ENCODE assay signal across 16 cellular contexts in the genomic region with DNA sequence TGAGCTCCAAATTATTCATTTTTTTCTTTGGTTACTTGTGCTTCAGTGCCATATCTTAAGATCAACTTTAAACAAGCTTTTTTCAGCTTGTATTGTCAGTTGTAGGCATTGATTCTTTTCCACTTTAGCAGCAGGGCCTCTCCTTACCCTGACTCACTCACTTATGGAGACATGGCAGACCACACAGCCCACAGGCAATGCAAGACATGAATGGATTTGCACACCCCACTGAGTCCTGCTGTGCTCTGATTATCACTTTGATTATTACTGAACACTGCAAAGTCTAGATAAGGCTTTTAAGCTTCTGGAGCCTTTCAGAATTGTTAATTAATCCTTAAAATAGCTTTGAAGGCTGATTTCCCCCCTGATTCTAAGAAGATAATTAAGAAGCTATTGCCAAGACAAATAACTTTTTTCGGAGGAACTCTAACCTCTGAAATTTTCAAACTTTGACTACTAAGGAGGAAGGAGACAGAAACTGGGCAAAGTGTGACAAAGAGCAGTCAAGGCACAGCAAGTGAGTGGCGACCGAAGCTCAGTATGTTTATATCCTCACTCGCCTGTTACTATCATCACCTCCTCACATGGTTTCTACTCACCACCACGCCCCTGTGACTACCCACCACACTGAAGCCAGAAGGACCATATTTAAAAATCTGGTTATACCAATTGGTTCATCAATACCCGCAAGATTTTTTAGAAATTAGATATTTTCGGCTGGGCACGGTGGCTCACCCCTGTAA. TPM values are rescaled to one million over a fixed set of nuclear protein-coding genes. Genes with fewer than 3 reads are reported as not detected.
DNase-seq lines count a peak whose midpoint lies in the region; ATAC-seq and TF ChIP-seq lines count a peak whose summit lies in the region.
"Had no signal": no experiment of that assay in that cellular context is flagged by ENCODE, and none has a peak within 500 bp of the region (broad histone marks: within the 10 kb centered on the region; RNA-seq: fewer than 3 reads in every experiment).

No MANE protein-coding gene starts in this region.

- WGBS in upper lobe of left lung, 2 donors, result 94% methylated on average over 8 of the region's 8 CpGs

- peak; percentile 56 for DNase-seq in Jurkat, Clone E6-1 (ENCODE audit: low read depth, low spot score)
- DNase-seq in astrocyte of the hippocampus (ENCODE audit: low read depth, low spot score) (peak; percentile 86), skeletal muscle cell (ENCODE audit: low read depth) (peak; percentile 1), upper lobe of left lung (no peak), GM20000 (ENCODE audit: low spot score) (no peak), iPS-NIHi11 (ENCODE audit: low spot score) (no peak)
- DNase-seq in activated T-helper 1 cell treated with anti-CD3 and anti-CD28 coated beads, Interleukin-12 subunit alpha, Interleukin-12 subunit beta, Interleukin-2, Interleukin-4 antibody, amounts not matched to agents 30 ng/mL and 10 ng/mL and 1 ng/mL, durations not matched to agents 14 hours and 24 hours and 36 hours (ENCODE audit: low spot score), result no peak
- DNase-seq: activated CD4-positive, alpha-beta T cell treated with anti-CD3 and anti-CD28 coated beads for 36 hours; activated naive CD4-positive, alpha-beta T cell treated with anti-CD3 and anti-CD28 coated beads for 36 hours; DMS 273 treated with DMSO at 0.1 percent for 48 hours; head of caudate nucleus; midbrain; NCI-H510A treated with DMSO at 0.1 percent for 48 hours; retina had no signal

- H3K4me3 Mint-ChIP-seq in activated T-helper 1 cell treated with anti-CD3 and anti-CD28 coated beads, Interleukin-12 subunit alpha, Interleukin-12 subunit beta, Interleukin-2, Interleukin-4 antibody, amounts not matched to agents 30 ng/mL and 10 ng/mL and 1 ng/mL, durations not matched to agents 14 hours and 24 hours and 36 hours, result no peak overlapping the region
- H3K4me3 Mint-ChIP-seq: activated CD4-positive, alpha-beta T cell treated with anti-CD3 and anti-CD28 coated beads for 36 hours; activated naive CD4-positive, alpha-beta T cell treated with anti-CD3 and anti-CD28 coated beads for 36 hours had no signal

- H3K9me3 ChIP-seq in upper lobe of left lung, result peaks cover 0 to 6% (median 0%) of the 10 kb centered on the region in 4 donors
- H3K9me3 ChIP-seq: SJSA1 had no signal

- no peaks in the 10 kb centered on the region for H3K27me3 ChIP-seq in upper lobe of left lung
- H3K27me3 ChIP-seq: SJSA1 had no signal

- H3K4me1 ChIP-seq in upper lobe of left lung, result peaks cover 0 to 7% (median 1%) of the 10 kb centered on the region in 4 donors
- H3K4me1 ChIP-seq: SJSA1 had no signal

- TF ChIP-seq CTCF in upper lobe of left lung (IDR thresholded peaks at IDR 0.05) (no peak), GM20000 (IDR thresholded peaks at IDR 0.05; ENCODE audit: extremely low read depth, missing control alignments) (no peak)

- H3K36me3 Mint-ChIP-seq in activated T-helper 1 cell treated with anti-CD3 and anti-CD28 coated beads, Interleukin-12 subunit alpha, Interleukin-12 subunit beta, Interleukin-2, Interleukin-4 antibody, amounts not matched to agents 30 ng/mL and 10 ng/mL and 1 ng/mL, durations not matched to agents 14 hours and 24 hours and 36 hours (ENCODE audit: low read depth), result no peaks in the 10 kb centered on the region

- no peak overlapping the region for H3K27ac ChIP-seq in upper lobe of left lung
- H3K27ac ChIP-seq: SJSA1 had no signal

- no peaks in the 10 kb centered on the region for H3K4me1 Mint-ChIP-seq in activated T-helper 1 cell treated with anti-CD3 and anti-CD28 coated beads, Interleukin-12 subunit alpha, Interleukin-12 subunit beta, Interleukin-2, Interleukin-4 antibody, amounts not matched to agents 30 ng/mL and 10 ng/mL and 1 ng/mL, durations not matched to agents 14 hours and 24 hours and 36 hours (ENCODE audit: low read depth)
- H3K4me1 Mint-ChIP-seq: activated CD4-positive, alpha-beta T cell treated with anti-CD3 and anti-CD28 coated beads for 36 hours had no signal

- no peaks in the 10 kb centered on the region for H3K9me3 Mint-ChIP-seq in activated T-helper 1 cell treated with anti-CD3 and anti-CD28 coated beads, Interleukin-12 subunit alpha, Interleukin-12 subunit beta, Interleukin-2, Interleukin-4 antibody, amounts not matched to agents 30 ng/mL and 10 ng/mL and 1 ng/mL, durations not matched to agents 14 hours and 24 hours and 36 hours

- H3K36me3 ChIP-seq in upper lobe of left lung, result no peaks in the 10 kb centered on the region
- H3K36me3 ChIP-seq: SJSA1 had no signal

- TF ChIP-seq POLR2A in upper lobe of left lung (IDR thresholded peaks at IDR 0.05), result no peak

- ATAC-seq in GM18511 (IDR thresholded peaks at IDR 0.05; ENCODE audit: unreplicated experiment), result peak; percentile 46
- ATAC-seq in upper lobe of left lung (ENCODE audit: low FRiP score in 2 of 2), result no peak
- ATAC-seq: activated CD4-positive, alpha-beta T cell treated with anti-CD3 and anti-CD28 coated beads for 36 hours had no signal

- no peak overlapping the region for H3K27ac Mint-ChIP-seq in activated T-helper 1 cell treated with anti-CD3 and anti-CD28 coated beads, Interleukin-12 subunit alpha, Interleukin-12 subunit beta, Interleukin-2, Interleukin-4 antibody, amounts not matched to agents 30 ng/mL and 10 ng/mL and 1 ng/mL, durations not matched to agents 14 hours and 24 hours and 36 hours
- H3K27ac Mint-ChIP-seq: activated CD4-positive, alpha-beta T cell treated with anti-CD3 and anti-CD28 coated beads for 36 hours; activated naive CD4-positive, alpha-beta T cell treated with anti-CD3 and anti-CD28 coated beads for 36 hours had no signal

- H3K4me3 ChIP-seq in Jurkat, Clone E6-1 (ENCODE audit: low read length), result no peak overlapping the region
- H3K4me3 ChIP-seq in skeletal muscle cell (ENCODE audit: low read depth, low read length), result no peak overlapping the region
- no peak overlapping the region for H3K4me3 ChIP-seq in upper lobe of left lung
- H3K4me3 ChIP-seq: SJSA1 had no signal

- TF ChIP-seq EP300 in upper lobe of left lung (IDR thresholded peaks at IDR 0.05), result no peak

- intact Hi-C loops in activated T-helper 1 cell treated with anti-CD3 and anti-CD28 coated beads, Interleukin-12 subunit alpha, Interleukin-12 subunit beta, Interleukin-2, Interleukin-4 antibody, amounts not matched to agents 30 ng/mL and 10 ng/mL and 1 ng/mL, durations not matched to agents 14 hours and 24 hours and 36 hours (cut with micrococcal nuclease), result no loop called here

- peaks cover 7% of the 10 kb centered on the region for H3K27me3 Mint-ChIP-seq in activated T-helper 1 cell treated with anti-CD3 and anti-CD28 coated beads, Interleukin-12 subunit alpha, Interleukin-12 subunit beta, Interleukin-2, Interleukin-4 antibody, amounts not matched to agents 30 ng/mL and 10 ng/mL and 1 ng/mL, durations not matched to agents 14 hours and 24 hours and 36 hours (ENCODE audit: insufficient read depth)

RNA-seq across cellular contexts. Expression of gene CACNB4, which starts 43.3 kb away (rescaled TPM):
- 1.1 TPM for polyA plus RNA-seq in Jurkat, Clone E6-1 (2012; ENCODE audit: insufficient read depth, insufficient read length)
- total RNA-seq in upper lobe of left lung, result 10 to 100 TPM in 3 of 6 donors, 1 to 10 TPM in 3; 7.7 to 21.0 (median 12.8) TPM
- total RNA-seq in activated T-helper 1 cell treated with anti-CD3 and anti-CD28 coated beads, Interleukin-12 subunit alpha, Interleukin-12 subunit beta, Interleukin-2, Interleukin-4 antibody, amounts not matched to agents 30 ng/mL and 10 ng/mL and 1 ng/mL, durations not matched to agents 14 hours and 24 hours and 36 hours, result 0.39 and 0.83 TPM in 2 replicates
- total RNA-seq: SJSA1 had no signal

Comparison
In these comparisons a context has a peak if more than half of its experiments do, and no peak if none do; other contexts are left out.
1. DNase-seq: peak in Jurkat, Clone E6-1 (single experiment), astrocyte of the hippocampus (single experiment) and skeletal muscle cell (single experiment); none in upper lobe of left lung (0 of 2), GM20000 (single experiment), iPS-NIHi11 (single experiment) and activated T-helper 1 cell treated with anti-CD3 and anti-CD28 coated beads, Interleukin-12 subunit alpha, Interleukin-12 subunit beta, Interleukin-2, Interleukin-4 antibody, amounts not matched to agents 30 ng/mL and 10 ng/mL and 1 ng/mL, durations not matched to agents 14 hours and 24 hours and 36 hours (single experiment).